Comparison of ENCODE assay signal across 1 cellular context in the genomic region with DNA sequence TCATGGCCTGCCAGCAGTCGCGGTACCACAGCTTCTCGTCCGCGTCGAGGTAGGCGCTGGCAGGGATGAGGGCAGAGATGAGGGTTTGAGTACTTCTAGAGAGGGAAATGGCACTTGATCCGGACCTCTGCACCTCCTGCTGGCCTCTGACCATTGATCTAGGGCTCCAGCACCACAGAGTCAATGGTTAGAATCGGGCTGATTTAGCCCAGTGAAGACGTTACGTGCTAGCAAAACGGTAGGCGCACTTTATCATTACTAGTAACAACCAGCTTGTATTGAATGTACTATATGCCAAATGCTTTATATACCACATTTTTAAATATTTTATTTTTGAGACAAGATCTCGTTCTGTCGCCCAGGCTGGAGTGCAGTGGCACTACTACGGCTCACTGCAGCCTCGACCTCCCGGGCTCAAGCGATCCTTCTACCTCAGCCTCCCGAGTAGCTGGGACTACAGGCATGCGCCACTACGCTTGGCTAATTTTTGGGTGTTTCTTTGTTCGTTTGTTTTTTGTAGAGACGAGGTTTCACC.
TF ChIP-seq lines count a peak whose summit lies in the region.

No MANE protein-coding gene starts in this region.

TF ChIP-seq in GM23338, 12 proteins besides CTCF, POLR2A, EP300 and RAD21 (continued from another document):
- no peak for TF ChIP-seq NANOG (IDR thresholded peaks at IDR 0.05; ENCODE audit: borderline replicate concordance)
- TF ChIP-seq EZH2 (IDR thresholded peaks at IDR 0.05; ENCODE audit: low read depth, unreplicated experiment), result no peak
- TF ChIP-seq ZNF331 (CRISPR knock-in tag; IDR thresholded peaks at IDR 0.05; ENCODE audit: low read depth), result no peak
- no peak for TF ChIP-seq POLR2AphosphoS5 (IDR thresholded peaks at IDR 0.05; ENCODE audit: low read depth)
- TF ChIP-seq, protein P1, sequence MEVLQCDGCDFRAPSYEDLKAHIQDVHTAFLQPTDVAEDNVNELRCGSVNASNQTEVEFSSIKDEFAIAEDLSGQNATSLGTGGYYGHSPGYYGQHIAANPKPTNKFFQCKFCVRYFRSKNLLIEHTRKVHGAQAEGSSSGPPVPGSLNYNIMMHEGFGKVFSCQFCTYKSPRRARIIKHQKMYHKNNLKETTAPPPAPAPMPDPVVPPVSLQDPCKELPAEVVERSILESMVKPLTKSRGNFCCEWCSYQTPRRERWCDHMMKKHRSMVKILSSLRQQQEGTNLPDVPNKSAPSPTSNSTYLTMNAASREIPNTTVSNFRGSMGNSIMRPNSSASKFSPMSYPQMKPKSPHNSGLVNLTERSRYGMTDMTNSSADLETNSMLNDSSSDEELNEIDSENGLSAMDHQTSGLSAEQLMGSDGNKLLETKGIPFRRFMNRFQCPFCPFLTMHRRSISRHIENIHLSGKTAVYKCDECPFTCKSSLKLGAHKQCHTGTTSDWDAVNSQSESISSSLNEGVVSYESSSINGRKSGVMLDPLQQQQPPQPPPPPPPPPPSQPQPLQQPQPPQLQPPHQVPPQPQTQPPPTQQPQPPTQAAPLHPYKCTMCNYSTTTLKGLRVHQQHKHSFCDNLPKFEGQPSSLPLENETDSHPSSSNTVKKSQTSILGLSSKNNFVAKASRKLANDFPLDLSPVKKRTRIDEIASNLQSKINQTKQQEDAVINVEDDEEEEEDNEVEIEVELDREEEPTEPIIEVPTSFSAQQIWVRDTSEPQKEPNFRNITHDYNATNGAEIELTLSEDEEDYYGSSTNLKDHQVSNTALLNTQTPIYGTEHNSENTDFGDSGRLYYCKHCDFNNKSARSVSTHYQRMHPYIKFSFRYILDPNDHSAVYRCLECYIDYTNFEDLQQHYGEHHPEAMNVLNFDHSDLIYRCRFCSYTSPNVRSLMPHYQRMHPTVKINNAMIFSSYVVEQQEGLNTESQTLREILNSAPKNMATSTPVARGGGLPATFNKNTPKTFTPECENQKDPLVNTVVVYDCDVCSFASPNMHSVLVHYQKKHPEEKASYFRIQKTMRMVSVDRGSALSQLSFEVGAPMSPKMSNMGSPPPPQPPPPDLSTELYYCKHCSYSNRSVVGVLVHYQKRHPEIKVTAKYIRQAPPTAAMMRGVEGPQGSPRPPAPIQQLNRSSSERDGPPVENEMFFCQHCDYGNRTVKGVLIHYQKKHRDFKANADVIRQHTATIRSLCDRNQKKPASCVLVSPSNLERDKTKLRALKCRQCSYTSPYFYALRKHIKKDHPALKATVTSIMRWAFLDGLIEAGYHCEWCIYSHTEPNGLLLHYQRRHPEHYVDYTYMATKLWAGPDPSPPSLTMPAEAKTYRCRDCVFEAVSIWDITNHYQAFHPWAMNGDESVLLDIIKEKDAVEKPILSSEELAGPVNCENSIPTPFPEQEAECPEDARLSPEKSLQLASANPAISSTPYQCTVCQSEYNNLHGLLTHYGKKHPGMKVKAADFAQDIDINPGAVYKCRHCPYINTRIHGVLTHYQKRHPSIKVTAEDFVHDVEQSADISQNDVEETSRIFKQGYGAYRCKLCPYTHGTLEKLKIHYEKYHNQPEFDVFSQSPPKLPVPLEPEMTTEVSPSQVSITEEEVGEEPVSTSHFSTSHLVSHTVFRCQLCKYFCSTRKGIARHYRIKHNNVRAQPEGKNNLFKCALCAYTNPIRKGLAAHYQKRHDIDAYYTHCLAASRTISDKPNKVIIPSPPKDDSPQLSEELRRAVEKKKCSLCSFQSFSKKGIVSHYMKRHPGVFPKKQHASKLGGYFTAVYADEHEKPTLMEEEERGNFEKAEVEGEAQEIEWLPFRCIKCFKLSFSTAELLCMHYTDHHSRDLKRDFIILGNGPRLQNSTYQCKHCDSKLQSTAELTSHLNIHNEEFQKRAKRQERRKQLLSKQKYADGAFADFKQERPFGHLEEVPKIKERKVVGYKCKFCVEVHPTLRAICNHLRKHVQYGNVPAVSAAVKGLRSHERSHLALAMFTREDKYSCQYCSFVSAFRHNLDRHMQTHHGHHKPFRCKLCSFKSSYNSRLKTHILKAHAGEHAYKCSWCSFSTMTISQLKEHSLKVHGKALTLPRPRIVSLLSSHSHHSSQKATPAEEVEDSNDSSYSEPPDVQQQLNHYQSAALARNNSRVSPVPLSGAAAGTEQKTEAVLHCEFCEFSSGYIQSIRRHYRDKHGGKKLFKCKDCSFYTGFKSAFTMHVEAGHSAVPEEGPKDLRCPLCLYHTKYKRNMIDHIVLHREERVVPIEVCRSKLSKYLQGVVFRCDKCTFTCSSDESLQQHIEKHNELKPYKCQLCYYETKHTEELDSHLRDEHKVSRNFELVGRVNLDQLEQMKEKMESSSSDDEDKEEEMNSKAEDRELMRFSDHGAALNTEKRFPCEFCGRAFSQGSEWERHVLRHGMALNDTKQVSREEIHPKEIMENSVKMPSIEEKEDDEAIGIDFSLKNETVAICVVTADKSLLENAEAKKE (CRISPR knock-in tag; IDR thresholded peaks at IDR 0.05), result no peak
- TF ChIP-seq EZH2phosphoT487 (IDR thresholded peaks at IDR 0.05; ENCODE audit: unreplicated experiment), result no peak
- TF ChIP-seq ZNF114 (CRISPR knock-in tag; IDR thresholded peaks at IDR 0.05), result no peak
- no peak for TF ChIP-seq JUNB (IDR thresholded peaks at IDR 0.05; ENCODE audit: unreplicated experiment)
- TF ChIP-seq CREB1 (CRISPR knock-in tag; IDR thresholded peaks at IDR 0.05; ENCODE audit: low read depth), result no peak
